12 cellular contexts compared by ENCODE assay signal in the genomic region with DNA sequence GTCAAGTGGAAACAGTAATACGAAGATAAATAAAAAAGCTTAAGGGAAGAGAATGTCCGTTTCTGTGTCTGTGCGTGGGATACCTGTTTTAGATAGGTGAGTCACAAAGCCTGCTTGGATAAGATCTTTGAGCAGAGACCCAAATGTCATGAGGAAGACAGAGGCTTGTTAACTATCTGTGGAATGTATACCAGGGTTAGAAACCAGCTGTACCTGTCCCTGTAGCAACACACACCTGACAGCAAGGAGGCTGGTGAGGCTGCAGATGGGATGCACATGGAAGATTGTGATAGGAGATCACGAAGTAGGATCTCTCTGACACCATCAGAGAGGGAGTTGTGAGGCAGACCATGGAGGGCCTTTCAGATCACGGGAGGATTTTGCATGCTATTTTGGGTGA.
DNase-seq lines count a peak whose midpoint lies in the region; ATAC-seq and TF ChIP-seq lines count a peak whose summit lies in the region.
"Had no signal": no experiment of that assay in that cellular context is flagged by ENCODE, and none has a peak within 500 bp of the region (broad histone marks: within the 10 kb centered on the region; RNA-seq: fewer than 3 reads in every experiment).

No MANE protein-coding gene starts in this region.

- no peak for DNase-seq in activated naive CD8-positive, alpha-beta T cell treated with anti-CD3 and anti-CD28 coated beads for 36 hours
- DNase-seq in activated T-helper 2 cell treated with anti-CD3 and anti-CD28 coated beads, Interferon-gamma antibody, Interleukin-2, Interleukin-4, amounts not matched to agents 10 μg/mL and 5 μg/mL and 100 μg/mL, durations not matched to agents 14 hours and 24 hours and 36 hours (ENCODE audit: low spot score) = no peak
- DNase-seq in kidney tubule cell (ENCODE audit: low spot score) = peak; percentile 48
- DNase-seq in lower leg skin (ENCODE audit: low spot score in 2 of 2) = no peak
- DNase-seq in amniotic stem cell (lab: John Stamatoyannopoulos, UW) = no peak
- DNase-seq: DMS79 treated with DMSO at 0.1 percent for 48 hours, NCI-H2107, NCI-H774 had no signal

- H3K9me3 Mint-ChIP-seq in activated naive CD8-positive, alpha-beta T cell (ENCODE audit: low read depth) = no peaks in the 10 kb centered on the region
- no peaks in the 10 kb centered on the region for H3K9me3 Mint-ChIP-seq in activated naive CD8-positive, alpha-beta T cell treated with anti-CD3 and anti-CD28 coated beads for 36 hours
- H3K9me3 Mint-ChIP-seq in activated T-helper 2 cell treated with anti-CD3 and anti-CD28 coated beads, Interferon-gamma antibody, Interleukin-2, Interleukin-4, amounts not matched to agents 10 μg/mL and 5 μg/mL and 100 μg/mL, durations not matched to agents 14 hours and 24 hours and 36 hours = no peaks in the 10 kb centered on the region
- H3K9me3 Mint-ChIP-seq: stimulated activated effector memory CD8-positive, alpha-beta T cell treated with anti-CD3 and anti-CD28 coated beads, Interleukin-12 subunit alpha, Interleukin-12 subunit beta, amount 100 ng/mL, for 72 hours had no signal

- H3K36me3 ChIP-seq in thymus (ENCODE audit: control insufficient read depth, insufficient read depth) = no peaks in the 10 kb centered on the region

- peaks cover 48% of the 10 kb centered on the region for H3K4me1 Mint-ChIP-seq in activated naive CD8-positive, alpha-beta T cell (ENCODE audit: low read depth)
- peaks cover 21% of the 10 kb centered on the region for H3K4me1 Mint-ChIP-seq in activated naive CD8-positive, alpha-beta T cell treated with anti-CD3 and anti-CD28 coated beads for 36 hours
- H3K4me1 Mint-ChIP-seq in activated T-helper 2 cell treated with anti-CD3 and anti-CD28 coated beads, Interferon-gamma antibody, Interleukin-2, Interleukin-4, amounts not matched to agents 10 μg/mL and 5 μg/mL and 100 μg/mL, durations not matched to agents 14 hours and 24 hours and 36 hours (ENCODE audit: low read depth) = peaks cover 35% of the 10 kb centered on the region

- no peaks in the 10 kb centered on the region for H3K4me1 ChIP-seq in thymus (ENCODE audit: control insufficient read depth, insufficient read depth, low read length)

- TF ChIP-seq POLR2A in lower leg skin (IDR thresholded peaks at IDR 0.05) = no peak

- H3K4me3 Mint-ChIP-seq in activated naive CD8-positive, alpha-beta T cell = peak overlapping the region; percentile 55
- H3K4me3 Mint-ChIP-seq in activated naive CD8-positive, alpha-beta T cell treated with anti-CD3 and anti-CD28 coated beads for 36 hours = no peak overlapping the region
- peak overlapping the region; percentile 37 for H3K4me3 Mint-ChIP-seq in activated T-helper 2 cell treated with anti-CD3 and anti-CD28 coated beads, Interferon-gamma antibody, Interleukin-2, Interleukin-4, amounts not matched to agents 10 μg/mL and 5 μg/mL and 100 μg/mL, durations not matched to agents 14 hours and 24 hours and 36 hours (ENCODE audit: low read depth)
- H3K4me3 Mint-ChIP-seq: stimulated activated effector memory CD8-positive, alpha-beta T cell treated with anti-CD3 and anti-CD28 coated beads, Interleukin-12 subunit alpha, Interleukin-12 subunit beta, amount 100 ng/mL, for 72 hours had no signal

- H3K27me3 Mint-ChIP-seq in activated naive CD8-positive, alpha-beta T cell = no peaks in the 10 kb centered on the region
- no peaks in the 10 kb centered on the region for H3K27me3 Mint-ChIP-seq in activated naive CD8-positive, alpha-beta T cell treated with anti-CD3 and anti-CD28 coated beads for 36 hours
- no peaks in the 10 kb centered on the region for H3K27me3 Mint-ChIP-seq in activated T-helper 2 cell treated with anti-CD3 and anti-CD28 coated beads, Interferon-gamma antibody, Interleukin-2, Interleukin-4, amounts not matched to agents 10 μg/mL and 5 μg/mL and 100 μg/mL, durations not matched to agents 14 hours and 24 hours and 36 hours (ENCODE audit: low read depth)

- no peak overlapping the region for H3K4me3 ChIP-seq in thymus (ENCODE audit: low read length)
- no peak overlapping the region for H3K4me3 ChIP-seq in lower leg skin (ENCODE audit: low read depth, poor library complexity, severe bottlenecking)

- intact Hi-C loops in activated T-helper 2 cell treated with anti-CD3 and anti-CD28 coated beads, Interferon-gamma antibody, Interleukin-2, Interleukin-4, amounts not matched to agents 10 μg/mL and 5 μg/mL and 100 μg/mL, durations not matched to agents 14 hours and 24 hours and 36 hours (cut with micrococcal nuclease) = loop anchor here (2.0 kb wide), 1 partner anchor 16 kb away; no protein-coding TSS in a partner anchor
- intact Hi-C loops in lower leg skin (cut with DNase I; ENCODE audit: low total_unique reads) = no loop called here

- no peak for TF ChIP-seq CTCF in lower leg skin (IDR thresholded peaks at IDR 0.05)

- no peaks in the 10 kb centered on the region for H3K9me3 ChIP-seq in thymus (ENCODE audit: control insufficient read depth)

- whole genome bisulfite sequencing in thymus = 91% methylated on average over 5 of the region's 5 CpGs
- 76 to 86% methylated on average over 5 of the region's 5 CpGs for WGBS in lower leg skin, 2 donors

- H3K27ac Mint-ChIP-seq in activated naive CD8-positive, alpha-beta T cell = peak overlapping the region; percentile 42
- H3K27ac Mint-ChIP-seq in activated naive CD8-positive, alpha-beta T cell treated with anti-CD3 and anti-CD28 coated beads for 36 hours = no peak overlapping the region
- peak overlapping the region; percentile 86 for H3K27ac Mint-ChIP-seq in activated T-helper 2 cell treated with anti-CD3 and anti-CD28 coated beads, Interferon-gamma antibody, Interleukin-2, Interleukin-4, amounts not matched to agents 10 μg/mL and 5 μg/mL and 100 μg/mL, durations not matched to agents 14 hours and 24 hours and 36 hours
- H3K27ac Mint-ChIP-seq: stimulated activated effector memory CD8-positive, alpha-beta T cell treated with anti-CD3 and anti-CD28 coated beads, Interleukin-12 subunit alpha, Interleukin-12 subunit beta, amount 100 ng/mL, for 72 hours had no signal

- peak overlapping the region; percentile 3 for H3K27ac ChIP-seq in thymus (ENCODE audit: low read depth)

- no peak for ATAC-seq in HG03025 (IDR thresholded peaks at IDR 0.05; ENCODE audit: low FRiP score, unreplicated experiment)

- H3K27me3 ChIP-seq in thymus (ENCODE audit: control insufficient read depth, insufficient read depth) = no peaks in the 10 kb centered on the region

- H3K36me3 Mint-ChIP-seq in activated naive CD8-positive, alpha-beta T cell = peaks cover 8% of the 10 kb centered on the region
- no peaks in the 10 kb centered on the region for H3K36me3 Mint-ChIP-seq in activated naive CD8-positive, alpha-beta T cell treated with anti-CD3 and anti-CD28 coated beads for 36 hours
- peaks cover 13% of the 10 kb centered on the region for H3K36me3 Mint-ChIP-seq in activated T-helper 2 cell treated with anti-CD3 and anti-CD28 coated beads, Interferon-gamma antibody, Interleukin-2, Interleukin-4, amounts not matched to agents 10 μg/mL and 5 μg/mL and 100 μg/mL, durations not matched to agents 14 hours and 24 hours and 36 hours (ENCODE audit: low read depth)
- H3K36me3 Mint-ChIP-seq: stimulated activated effector memory CD8-positive, alpha-beta T cell treated with anti-CD3 and anti-CD28 coated beads, Interleukin-12 subunit alpha, Interleukin-12 subunit beta, amount 100 ng/mL, for 72 hours had no signal
